Comparison of ENCODE assay signal across 13 cellular contexts in genomic region chr4:86974481-86975050, GRCh38. TPM values are rescaled to one million over a fixed set of nuclear protein-coding genes. Genes with fewer than 3 reads are reported as not detected.
DNase-seq lines count a peak whose midpoint lies in the region; ATAC-seq, FAIRE-seq and TF ChIP-seq lines count a peak whose summit lies in the region.
"Had no signal": no experiment of that assay in that cellular context is flagged by ENCODE, and none has a peak within 500 bp of the region (broad histone marks: within the 10 kb centered on the region; RNA-seq: fewer than 3 reads in every experiment).

No MANE protein-coding gene starts in this region.

- TF ChIP-seq CTCF in Loucy (conservative IDR thresholded peaks at IDR 0.05; ENCODE audit: low read length) (no peak), nephron progenitor cell (IDR thresholded peaks at IDR 0.05) (no peak), pancreas (IDR thresholded peaks at IDR 0.05) (no peak), WERI-Rb-1 (IDR thresholded peaks at IDR 0.05; ENCODE audit: low read depth, low read length) (no peak)

- peak overlapping the region; percentile 9 for H3K4me2 ChIP-seq in Loucy (ENCODE audit: low read depth, low read length, poor library complexity, severe bottlenecking)

- no peaks in the 10 kb centered on the region for H3K27me3 Mint-ChIP-seq in activated CD8-positive, alpha-beta T cell treated with anti-CD3 and anti-CD28 coated beads, Interleukin-2, amount 10 ng/mL, durations not matched to agents 7 days and 5 days (ENCODE audit: low read depth)
- no peaks in the 10 kb centered on the region for H3K27me3 Mint-ChIP-seq in nephron progenitor cell (ENCODE audit: low read depth, poor library complexity)

- no peak overlapping the region for H2AFZ ChIP-seq in Loucy (ENCODE audit: low read length)

- H3K4me3 ChIP-seq in Loucy (ENCODE audit: low read length, poor library complexity, severe bottlenecking) (no peak overlapping the region), pancreas (no peak overlapping the region), WERI-Rb-1 (ENCODE audit: low read depth, low read length) (no peak overlapping the region)
- H3K4me3 ChIP-seq: SJSA1, spleen, thoracic aorta had no signal

- H3K27me3 ChIP-seq in Loucy (ENCODE audit: insufficient read depth, low read length, poor library complexity, severe bottlenecking) (no peaks in the 10 kb centered on the region), pancreas (no peaks in the 10 kb centered on the region), WERI-Rb-1 (ENCODE audit: insufficient read depth, low read depth, severe bottlenecking) (no peaks in the 10 kb centered on the region)
- H3K27me3 ChIP-seq: SJSA1, spleen had no signal

- intact Hi-C loops in pancreas (cut with DNase I), result no loop called here

- H3K4me3 Mint-ChIP-seq in activated CD8-positive, alpha-beta T cell treated with anti-CD3 and anti-CD28 coated beads, Interleukin-2, amount 10 ng/mL, durations not matched to agents 7 days and 5 days, result peak overlapping the region; percentile 8
- H3K4me3 Mint-ChIP-seq in nephron progenitor cell, result no peak overlapping the region

- no peak for ATAC-seq in activated CD8-positive, alpha-beta T cell treated with anti-CD3 and anti-CD28 coated beads, Interleukin-2, amount 10 ng/mL, durations not matched to agents 7 days and 5 days
- no peak for ATAC-seq in GM21367 (IDR thresholded peaks at IDR 0.05; ENCODE audit: unreplicated experiment)
- ATAC-seq in pancreas, result no peak

- H3K4me1 Mint-ChIP-seq in activated CD8-positive, alpha-beta T cell treated with anti-CD3 and anti-CD28 coated beads, Interleukin-2, amount 10 ng/mL, durations not matched to agents 7 days and 5 days (ENCODE audit: low read depth), result peaks cover 46% of the 10 kb centered on the region
- H3K4me1 Mint-ChIP-seq in nephron progenitor cell, result peaks cover 77% of the 10 kb centered on the region

- H3K27ac Mint-ChIP-seq in activated CD8-positive, alpha-beta T cell treated with anti-CD3 and anti-CD28 coated beads, Interleukin-2, amount 10 ng/mL, durations not matched to agents 7 days and 5 days, result peak overlapping the region; percentile 36
- H3K27ac Mint-ChIP-seq in nephron progenitor cell, result peak overlapping the region; percentile 56

- no peaks in the 10 kb centered on the region for H3K9me3 Mint-ChIP-seq in activated CD8-positive, alpha-beta T cell treated with anti-CD3 and anti-CD28 coated beads, Interleukin-2, amount 10 ng/mL, durations not matched to agents 7 days and 5 days (ENCODE audit: insufficient read depth)
- peaks cover 3% of the 10 kb centered on the region for H3K9me3 Mint-ChIP-seq in nephron progenitor cell

- no peaks in the 10 kb centered on the region for H3F3A ChIP-seq in Loucy (ENCODE audit: low read depth)

- peaks cover 2% of the 10 kb centered on the region for H3K36me3 Mint-ChIP-seq in activated CD8-positive, alpha-beta T cell treated with anti-CD3 and anti-CD28 coated beads, Interleukin-2, amount 10 ng/mL, durations not matched to agents 7 days and 5 days (ENCODE audit: low read depth)
- H3K36me3 Mint-ChIP-seq in nephron progenitor cell (ENCODE audit: low read depth), result peaks cover 33% of the 10 kb centered on the region

- H3K9me3 ChIP-seq in Loucy (ENCODE audit: insufficient read depth, low read depth, low read length) (no peaks in the 10 kb centered on the region), pancreas (no peaks in the 10 kb centered on the region), WERI-Rb-1 (ENCODE audit: severe bottlenecking) (no peaks in the 10 kb centered on the region)
- H3K9me3 ChIP-seq: SJSA1, spleen, thoracic aorta had no signal

- peaks cover 62% of the 10 kb centered on the region for H3K4me1 ChIP-seq in Loucy (ENCODE audit: insufficient read depth, low read length, poor library complexity, severe bottlenecking)
- H3K4me1 ChIP-seq in pancreas, result peaks cover 34 to 40% (median 34%) of the 10 kb centered on the region in 3 donors

- H3K36me3 ChIP-seq in Loucy (ENCODE audit: insufficient read depth, low read length) (no peaks in the 10 kb centered on the region), pancreas (no peaks in the 10 kb centered on the region), WERI-Rb-1 (no peaks in the 10 kb centered on the region)
- H3K36me3 ChIP-seq: SJSA1, spleen, thoracic aorta had no signal

- no peak overlapping the region for H3K9ac ChIP-seq in Loucy (ENCODE audit: low read depth, low read length, poor library complexity, severe bottlenecking)

- H3K79me2 ChIP-seq in Loucy (ENCODE audit: insufficient read depth, low read length), result peaks cover 89% of the 10 kb centered on the region

- no peaks in the 10 kb centered on the region for H4K20me1 ChIP-seq in Loucy (ENCODE audit: insufficient read depth, low read length, poor library complexity, severe bottlenecking)

- no peaks in the 10 kb centered on the region for H3K9me2 ChIP-seq in Loucy (replicated peaks; ENCODE audit: low read depth, low read length)

- POLR2A ChIA-PET in activated CD8-positive, alpha-beta T cell treated with anti-CD3 and anti-CD28 coated beads, Interleukin-2, amount 10 ng/mL, durations not matched to agents 7 days and 5 days (lab: Charles Lee), result interaction anchor here (0.9 to 1.4 kb wide), 3 partner anchors 31 to 38 kb away, joined by 3 to 5 read pairs (median 4); no protein-coding TSS in a partner anchor

- DNase-seq in EH (ENCODE audit: low read depth) (peak; percentile 70), nephron progenitor cell (no peak), pancreas (no peak), WERI-Rb-1 (no peak)
- DNase-seq in activated CD8-positive, alpha-beta T cell treated with anti-CD3 and anti-CD28 coated beads, Interleukin-2, amount 10 ng/mL, durations not matched to agents 7 days and 5 days, result no peak
- DNase-seq: Calu3, cerebellar nuclear complex, NCI-H187 treated with DMSO at 0.1 percent for 48 hours, spleen had no signal

- CTCF ChIA-PET in activated CD8-positive, alpha-beta T cell treated with anti-CD3 and anti-CD28 coated beads, Interleukin-2, amount 10 ng/mL, durations not matched to agents 7 days and 5 days (lab: Charles Lee), result interaction anchor here (1.3 kb wide), 1 partner anchor 40 kb away, joined by 3 read pairs; no protein-coding TSS in a partner anchor

- no peak for FAIRE-seq in pancreas (lab: Jason Lieb, UNC)

- WGBS in pancreas, 2 donors, result 76 to 80% methylated on average over 8 of the region's 8 CpGs

- H3K27ac ChIP-seq in pancreas (no peak overlapping the region), WERI-Rb-1 (no peak overlapping the region)
- H3K27ac ChIP-seq: SJSA1, thoracic aorta had no signal

RNA-seq across cellular contexts. Expression of gene AFF1, which starts 39.8 kb away (rescaled TPM):
- 10 to 100 TPM; 47.8 to 51.6 TPM for total RNA-seq in activated CD8-positive, alpha-beta T cell treated with anti-CD3 and anti-CD28 coated beads, Interleukin-2, amount 10 ng/mL, durations not matched to agents 7 days and 5 days
- total RNA-seq in pancreas, result 10 to 100 TPM; 35.8 to 62.0 (median 40.9) TPM
- 10 to 100 TPM; 11.8 to 13.0 TPM for polyA plus RNA-seq in pancreas
